In genomic region chr6:41214559-41215238, GRCh38 we compare ENCODE assay signal across 24 cellular contexts. TPM values are rescaled to one million over a fixed set of nuclear protein-coding genes. Genes with fewer than 3 reads are reported as not detected.
DNase-seq lines count a peak whose midpoint lies in the region; ATAC-seq lines count a peak whose summit lies in the region.
"Had no signal": no experiment of that assay in that cellular context is flagged by ENCODE, and none has a peak within 500 bp of the region (broad histone marks: within the 10 kb centered on the region; RNA-seq: fewer than 3 reads in every experiment).

No MANE protein-coding gene starts in this region.

- no peak overlapping the region for H3K9ac ChIP-seq in trophoblast cell (ENCODE audit: low read length)
- H3K9ac ChIP-seq: BLaER1, GM23248 had no signal

- no peaks in the 10 kb centered on the region for H3K4me1 ChIP-seq in trophoblast cell (ENCODE audit: control insufficient read depth in 1 of 2, insufficient read depth in 2 of 2, low read length in 2 of 2)
- H3K4me1 ChIP-seq: SJSA1 had no signal

- H3K4me3 ChIP-seq in trophoblast cell (ENCODE audit: low read depth, low read length), result no peak overlapping the region
- H3K4me3 ChIP-seq: BLaER1, GM23248, MG63, SJSA1 had no signal

- no peaks in the 10 kb centered on the region for H3K4me1 Mint-ChIP-seq in activated CD4-positive, alpha-beta T cell treated with anti-CD3 and anti-CD28 coated beads, Interleukin-2, amount 10 ng/mL, durations not matched to agents 24 days and 14 days

- H2BK120ac ChIP-seq in trophoblast cell (ENCODE audit: insufficient read depth, low read length, poor library complexity), result no peak overlapping the region

- H3K27me3 ChIP-seq in trophoblast cell (ENCODE audit: insufficient read depth, low read length), result no peaks in the 10 kb centered on the region
- H3K27me3 ChIP-seq: BLaER1, MG63 had no signal

- no peaks in the 10 kb centered on the region for H3K79me1 ChIP-seq in trophoblast cell (ENCODE audit: low read length)

- no peak overlapping the region for H2AK5ac ChIP-seq in trophoblast cell (ENCODE audit: low read length)

- no peak overlapping the region for H3K4ac ChIP-seq in trophoblast cell (ENCODE audit: low read depth, low read length)

- H3K36me3 Mint-ChIP-seq in activated CD4-positive, alpha-beta T cell treated with anti-CD3 and anti-CD28 coated beads, Interleukin-2, amount 10 ng/mL, durations not matched to agents 24 days and 14 days (ENCODE audit: low read depth), result no peaks in the 10 kb centered on the region

- H4K12ac ChIP-seq in trophoblast cell (ENCODE audit: low read depth, low read length), result no peak overlapping the region

- no peak overlapping the region for H2AFZ ChIP-seq in trophoblast cell (ENCODE audit: insufficient read depth, low read length, poor library complexity)
- H2AFZ ChIP-seq: GM23248 had no signal

- H3K9me3 Mint-ChIP-seq in activated CD4-positive, alpha-beta T cell treated with anti-CD3 and anti-CD28 coated beads, Interleukin-2, amount 10 ng/mL, durations not matched to agents 24 days and 14 days, result peaks cover 11% of the 10 kb centered on the region

- no peaks in the 10 kb centered on the region for H3K79me2 ChIP-seq in trophoblast cell (ENCODE audit: control insufficient read depth, insufficient read depth, low read length, poor library complexity)

- intact Hi-C loops in activated CD4-positive, alpha-beta T cell treated with anti-CD3 and anti-CD28 coated beads, Interleukin-2, amount 10 ng/mL, durations not matched to agents 24 days and 14 days (cut with micrococcal nuclease), result no loop called here

- H3K4me2 ChIP-seq in trophoblast cell (ENCODE audit: low read length), result no peak overlapping the region
- H3K4me2 ChIP-seq: BLaER1 had no signal

- H3K18ac ChIP-seq in trophoblast cell (ENCODE audit: low read length), result no peak overlapping the region

- H3K36me3 ChIP-seq in trophoblast cell (ENCODE audit: control insufficient read depth in 1 of 2, insufficient read depth in 2 of 2, low read length in 2 of 2), result no peaks in the 10 kb centered on the region
- H3K36me3 ChIP-seq: BLaER1, MG63, SJSA1 had no signal

- H3K9me3 ChIP-seq in trophoblast cell (ENCODE audit: insufficient read depth, low read depth, low read length), result peaks cover 14% of the 10 kb centered on the region
- H3K9me3 ChIP-seq: MG63, SJSA1 had no signal

- no peak overlapping the region for H4K8ac ChIP-seq in trophoblast cell (ENCODE audit: low read depth, low read length)

- no peak overlapping the region for H2BK5ac ChIP-seq in trophoblast cell (ENCODE audit: low read depth, low read length, poor library complexity)

- no peak overlapping the region for H3K4me3 Mint-ChIP-seq in activated CD4-positive, alpha-beta T cell treated with anti-CD3 and anti-CD28 coated beads, Interleukin-2, amount 10 ng/mL, durations not matched to agents 24 days and 14 days
- H3K4me3 Mint-ChIP-seq: CD4-positive, alpha-beta T cell had no signal

- no peak overlapping the region for H4K91ac ChIP-seq in trophoblast cell (ENCODE audit: low read depth, low read length)

- H3K27me3 Mint-ChIP-seq in activated CD4-positive, alpha-beta T cell treated with anti-CD3 and anti-CD28 coated beads, Interleukin-2, amount 10 ng/mL, durations not matched to agents 24 days and 14 days, result peaks cover 11% of the 10 kb centered on the region
- H3K27me3 Mint-ChIP-seq: CD4-positive, alpha-beta T cell had no signal

- H3K27ac ChIP-seq in trophoblast cell (ENCODE audit: low read depth, low read length), result no peak overlapping the region
- H3K27ac ChIP-seq: 22Rv1, BLaER1, GM23248, SJSA1 had no signal

- H2BK12ac ChIP-seq in trophoblast cell (ENCODE audit: low read length), result no peak overlapping the region

- H3K23ac ChIP-seq in trophoblast cell (ENCODE audit: low read length), result no peak overlapping the region

- no CpG with 5 or more reads among the region's 9 CpGs for WGBS in trophoblast cell (ENCODE audit: extremely low coverage, insufficient coverage, insufficient read length)

- no peak overlapping the region for H3K14ac ChIP-seq in trophoblast cell (ENCODE audit: low read length)

- H3K27ac Mint-ChIP-seq in activated CD4-positive, alpha-beta T cell treated with anti-CD3 and anti-CD28 coated beads, Interleukin-2, amount 10 ng/mL, durations not matched to agents 24 days and 14 days, result no peak overlapping the region
- H3K27ac Mint-ChIP-seq: CD4-positive, alpha-beta T cell; IgD-negative memory B cell had no signal

- peak; percentile 37 for DNase-seq in activated CD4-positive, alpha-beta T cell treated with anti-CD3 and anti-CD28 coated beads, Interleukin-2, amount 10 ng/mL, durations not matched to agents 24 days and 14 days
- DNase-seq in activated CD4-positive, alpha-beta T cell treated with anti-CD3 and anti-CD28 coated beads, Interleukin-2, amount 50 U/mL, for 4 hours, result no peak
- DNase-seq in SW480 (ENCODE audit: low spot score) (peak; percentile 25), trophoblast cell (peak; percentile 74 to 84), dedifferentiated amniotic fluid mesenchymal stem cell (ENCODE audit: extremely low spot score) (no peak)
- DNase-seq in activated CD4-positive, CD25-positive, alpha-beta regulatory T cell treated with anti-CD3 and anti-CD28 coated beads, Interleukin-2, amount 50 U/mL, for 72 hours, result no peak
- DNase-seq: ACHN; CD4-positive, alpha-beta T cell; DMS153; GDM1; GM23248; Karpas-422; MG63; NCI-H1417 treated with DMSO at 0.1 percent for 48 hours; NCI-H187; NCI-H446; NCI-H526; OCI-M1 had no signal

- ATAC-seq in esophagus mucosa (peak; percentile 37), GM18907 (IDR thresholded peaks at IDR 0.05; ENCODE audit: unreplicated experiment) (no peak)

RNA-seq across cellular contexts. Expression of gene TREML4, which starts 13.4 kb away (rescaled TPM):
- not detected in 2 replicates for total RNA-seq in activated CD4-positive, alpha-beta T cell treated with anti-CD3 and anti-CD28 coated beads, Interleukin-2, amount 10 ng/mL, durations not matched to agents 24 days and 14 days
- total RNA-seq in esophagus mucosa, result not detected
- polyA plus RNA-seq in trophoblast cell (2013), result not detected in 2 replicates
- total RNA-seq: CD4-positive, alpha-beta T cell; GM23248; SJSA1 had no signal
- polyA plus RNA-seq: GM23248 had no signal

RNA-seq across cellular contexts. Expression of gene TREML2, which starts 13.8 kb away (rescaled TPM):
- 3.5 TPM in 2 replicates for total RNA-seq in activated CD4-positive, alpha-beta T cell treated with anti-CD3 and anti-CD28 coated beads, Interleukin-2, amount 10 ng/mL, durations not matched to agents 24 days and 14 days
- total RNA-seq in esophagus mucosa, result 0.04 TPM
- 5.4 and 5.8 TPM in 2 replicates for polyA plus RNA-seq in trophoblast cell (2013)
- total RNA-seq: GM23248, SJSA1 had no signal
- polyA plus RNA-seq: GM23248 had no signal

RNA-seq across cellular contexts. Expression of gene TREM2, which starts 51.8 kb away (rescaled TPM):
- total RNA-seq in activated CD4-positive, alpha-beta T cell treated with anti-CD3 and anti-CD28 coated beads, Interleukin-2, amount 10 ng/mL, durations not matched to agents 24 days and 14 days, result not detected in 2 replicates
- 1.7 TPM for total RNA-seq in esophagus mucosa
- 0.08 TPM in 2 replicates for polyA plus RNA-seq in trophoblast cell (2013)
- total RNA-seq: CD4-positive, alpha-beta T cell; GM23248; SJSA1 had no signal
- polyA plus RNA-seq: GM23248, IgD-negative memory B cell had no signal

Comparison
In these comparisons a context has a peak if more than half of its experiments do, and no peak if none do; other contexts are left out.
1. DNase-seq: peak in activated CD4-positive, alpha-beta T cell treated with anti-CD3 and anti-CD28 coated beads, Interleukin-2, amount 10 ng/mL, durations not matched to agents 24 days and 14 days (single experiment), SW480 (single experiment) and trophoblast cell (2 of 2); none in activated CD4-positive, alpha-beta T cell treated with anti-CD3 and anti-CD28 coated beads, Interleukin-2, amount 50 U/mL, for 4 hours (0 of 2), activated CD4-positive, CD25-positive, alpha-beta regulatory T cell treated with anti-CD3 and anti-CD28 coated beads, Interleukin-2, amount 50 U/mL, for 72 hours (single experiment) and dedifferentiated amniotic fluid mesenchymal stem cell (single experiment).